8 cellular contexts compared by ENCODE assay signal in the genomic region with DNA sequence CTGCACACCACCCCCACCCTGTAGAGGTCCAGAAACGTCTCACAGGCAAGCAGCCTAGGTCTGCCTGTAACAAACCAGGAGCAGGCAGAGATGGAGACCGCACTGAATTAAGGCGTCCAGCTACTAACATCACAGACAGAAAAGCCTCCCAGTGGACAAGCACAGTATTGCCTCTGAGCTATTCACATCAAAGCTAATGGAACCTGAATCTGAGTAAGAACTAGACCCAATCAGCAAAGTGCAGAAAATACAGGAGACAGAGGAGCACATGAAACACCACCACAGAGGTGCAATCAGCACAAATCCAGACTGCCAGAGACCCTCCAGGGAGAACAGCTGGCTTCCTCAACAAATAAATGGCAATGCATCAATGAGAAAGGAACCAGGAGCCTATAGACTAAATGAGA. TPM values are rescaled to one million over a fixed set of nuclear protein-coding genes. Genes with fewer than 3 reads are reported as not detected.
DNase-seq lines count a peak whose midpoint lies in the region; ATAC-seq and TF ChIP-seq lines count a peak whose summit lies in the region.

No MANE protein-coding gene starts in this region.

- DNase-seq in DMS 273 treated with DMSO at 0.1 percent for 48 hours (lab: John Stamatoyannopoulos, UW) (peak; percentile 68), HEK293T (ENCODE audit: extremely low spot score) (peak; percentile 79), NCI-H69 (lab: John Stamatoyannopoulos, UW) (peak; percentile 72), fibroblast of gingiva (ENCODE audit: low read depth) (peak; percentile 70), transverse colon (peak; percentile 48)
- DNase-seq in activated CD8-positive, alpha-beta memory T cell treated with anti-CD3 and anti-CD28 coated beads, Interleukin-2, amount 10 ng/mL, durations not matched to agents 7 days and 5 days: peak; percentile 69
- no peak for DNase-seq in natural killer cell treated with Interleukin-12 subunit alpha and Interleukin-12 subunit beta and Interleukin-15 and Interleukin-18, amount 100 ng/mL, for 72 hours (ENCODE audit: low spot score)

- no peak for TF ChIP-seq EP300 in transverse colon (IDR thresholded peaks at IDR 0.05; ENCODE audit: low read depth)

- no peak overlapping the region for H3K4me3 ChIP-seq in transverse colon

- no peaks in the 10 kb centered on the region for H3K4me1 ChIP-seq in transverse colon

- in situ Hi-C loops in transverse colon (cut with MboI; ENCODE audit: low pct_ligation_motif_present in 1 of 4, low pct_unique_long_range_greater_than_20kb in 1 of 4, low sequenced_read_pairs in 3 of 4): no loop called here

- peak; percentile 69 to 75 (median 73) for TF ChIP-seq CTCF in transverse colon (IDR thresholded peaks at IDR 0.05)

- no peaks in the 10 kb centered on the region for H3K36me3 ChIP-seq in transverse colon

- H3K9me3 ChIP-seq in transverse colon: no peaks in the 10 kb centered on the region

- CTCF ChIA-PET in HEK293T (lab: Yijun Ruan, JAX): interaction anchor here (0.6 to 2.1 kb wide), 15 partner anchors 10 to 141 kb away, joined by 3 to 16 read pairs (median 4); a partner anchor contains a TSS
- CTCF ChIA-PET in activated CD8-positive, alpha-beta memory T cell treated with anti-CD3 and anti-CD28 coated beads, Interleukin-2, amount 10 ng/mL, durations not matched to agents 7 days and 5 days (lab: Charles Lee): interaction anchor here (0.5 to 2.7 kb wide), 19 partner anchors 9 to 332 kb away, joined by 3 to 20 read pairs (median 4); a partner anchor contains a TSS

- H3K27ac Mint-ChIP-seq in activated CD8-positive, alpha-beta memory T cell treated with anti-CD3 and anti-CD28 coated beads, Interleukin-2, amount 10 ng/mL, durations not matched to agents 7 days and 5 days: no peak overlapping the region
- H3K27ac Mint-ChIP-seq in natural killer cell treated with Interleukin-12 subunit alpha and Interleukin-12 subunit beta and Interleukin-15 and Interleukin-18, amount 100 ng/mL, for 72 hours: no peak overlapping the region

- 2% methylated on average over 3 of the region's 3 CpGs; no CpG with 5 or more reads in 1 of the 2 donors for WGBS in transverse colon (ENCODE audit: low coverage in 1 of 2), 2 donors

- peak; percentile 97 for ATAC-seq in activated CD8-positive, alpha-beta memory T cell treated with anti-CD3 and anti-CD28 coated beads, Interleukin-2, amount 10 ng/mL, durations not matched to agents 7 days and 5 days
- ATAC-seq in natural killer cell treated with Interleukin-12 subunit alpha and Interleukin-12 subunit beta and Interleukin-15 and Interleukin-18, amount 100 ng/mL, for 72 hours: peak; percentile 68 to 73
- ATAC-seq in HG03095 (IDR thresholded peaks at IDR 0.05; ENCODE audit: unreplicated experiment): no peak

- no peak overlapping the region for H3K27ac ChIP-seq in transverse colon

- no peak for TF ChIP-seq POLR2A in transverse colon (IDR thresholded peaks at IDR 0.05)

- intact Hi-C loops in transverse colon (cut with DNase I; ENCODE audit: low total_unique reads): no loop called here

- no peaks in the 10 kb centered on the region for H3K27me3 ChIP-seq in transverse colon

- peaks cover 3% of the 10 kb centered on the region for H3K9me3 Mint-ChIP-seq in activated CD8-positive, alpha-beta memory T cell treated with anti-CD3 and anti-CD28 coated beads, Interleukin-2, amount 10 ng/mL, durations not matched to agents 7 days and 5 days (ENCODE audit: low read depth)
- no peaks in the 10 kb centered on the region for H3K9me3 Mint-ChIP-seq in natural killer cell treated with Interleukin-12 subunit alpha and Interleukin-12 subunit beta and Interleukin-15 and Interleukin-18, amount 100 ng/mL, for 72 hours

- H3K36me3 Mint-ChIP-seq in activated CD8-positive, alpha-beta memory T cell treated with anti-CD3 and anti-CD28 coated beads, Interleukin-2, amount 10 ng/mL, durations not matched to agents 7 days and 5 days: no peaks in the 10 kb centered on the region
- no peaks in the 10 kb centered on the region for H3K36me3 Mint-ChIP-seq in natural killer cell treated with Interleukin-12 subunit alpha and Interleukin-12 subunit beta and Interleukin-15 and Interleukin-18, amount 100 ng/mL, for 72 hours

- H3K4me1 Mint-ChIP-seq in activated CD8-positive, alpha-beta memory T cell treated with anti-CD3 and anti-CD28 coated beads, Interleukin-2, amount 10 ng/mL, durations not matched to agents 7 days and 5 days: no peaks in the 10 kb centered on the region
- peaks cover 0 to 2% of the 10 kb centered on the region in 2 donors for H3K4me1 Mint-ChIP-seq in natural killer cell treated with Interleukin-12 subunit alpha and Interleukin-12 subunit beta and Interleukin-15 and Interleukin-18, amount 100 ng/mL, for 72 hours (ENCODE audit: low read depth in 2 of 2)

- POLR2A ChIA-PET in HEK293T (lab: Yijun Ruan, JAX): interaction anchor here (3.1 kb wide), 1 partner anchor 22 kb away, joined by 21 read pairs; a partner anchor contains a TSS

- H3K27me3 Mint-ChIP-seq in activated CD8-positive, alpha-beta memory T cell treated with anti-CD3 and anti-CD28 coated beads, Interleukin-2, amount 10 ng/mL, durations not matched to agents 7 days and 5 days: peaks cover 7% of the 10 kb centered on the region
- H3K27me3 Mint-ChIP-seq in natural killer cell treated with Interleukin-12 subunit alpha and Interleukin-12 subunit beta and Interleukin-15 and Interleukin-18, amount 100 ng/mL, for 72 hours: peaks cover 3 to 4% of the 10 kb centered on the region in 2 donors

- no peak overlapping the region for H3K4me3 Mint-ChIP-seq in activated CD8-positive, alpha-beta memory T cell treated with anti-CD3 and anti-CD28 coated beads, Interleukin-2, amount 10 ng/mL, durations not matched to agents 7 days and 5 days
- H3K4me3 Mint-ChIP-seq in natural killer cell treated with Interleukin-12 subunit alpha and Interleukin-12 subunit beta and Interleukin-15 and Interleukin-18, amount 100 ng/mL, for 72 hours: no peak overlapping the region

TF ChIP-seq in HEK293T, 16 proteins besides CTCF, POLR2A, EP300 and RAD21:
- TF ChIP-seq SUZ12 (IDR thresholded peaks at IDR 0.05) (no peak), HDGF (IDR thresholded peaks at IDR 0.05; ENCODE audit: borderline replicate concordance) (no peak), FOXK2 (IDR thresholded peaks at IDR 0.05) (no peak), LEF1 (IDR thresholded peaks at IDR 0.05; ENCODE audit: borderline replicate concordance) (no peak), BHLHE40 (IDR thresholded peaks at IDR 0.05; ENCODE audit: borderline replicate concordance) (no peak), ELF4 (IDR thresholded peaks at IDR 0.05) (no peak), NFRKB (IDR thresholded peaks at IDR 0.05) (no peak), L3MBTL2 (conservative IDR thresholded peaks at IDR 0.05) (no peak), FOXM1 (IDR thresholded peaks at IDR 0.05; ENCODE audit: borderline replicate concordance) (no peak), CTBP1 (IDR thresholded peaks at IDR 0.05; ENCODE audit: borderline replicate concordance) (no peak), ZNF384 (IDR thresholded peaks at IDR 0.05) (no peak), SP1 (IDR thresholded peaks at IDR 0.05) (no peak), ARNT (IDR thresholded peaks at IDR 0.05) (no peak), TARDBP (IDR thresholded peaks at IDR 0.05) (no peak), FOXA1 (IDR thresholded peaks at IDR 0.05) (no peak)
- TF ChIP-seq, protein P1, sequence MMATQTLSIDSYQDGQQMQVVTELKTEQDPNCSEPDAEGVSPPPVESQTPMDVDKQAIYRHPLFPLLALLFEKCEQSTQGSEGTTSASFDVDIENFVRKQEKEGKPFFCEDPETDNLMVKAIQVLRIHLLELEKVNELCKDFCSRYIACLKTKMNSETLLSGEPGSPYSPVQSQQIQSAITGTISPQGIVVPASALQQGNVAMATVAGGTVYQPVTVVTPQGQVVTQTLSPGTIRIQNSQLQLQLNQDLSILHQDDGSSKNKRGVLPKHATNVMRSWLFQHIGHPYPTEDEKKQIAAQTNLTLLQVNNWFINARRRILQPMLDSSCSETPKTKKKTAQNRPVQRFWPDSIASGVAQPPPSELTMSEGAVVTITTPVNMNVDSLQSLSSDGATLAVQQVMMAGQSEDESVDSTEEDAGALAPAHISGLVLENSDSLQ (IDR thresholded peaks at IDR 0.05): no peak

RNA-seq across cellular contexts. Expression of a gene that starts 22.2 kb away (rescaled TPM):
- total RNA-seq in activated CD8-positive, alpha-beta memory T cell treated with anti-CD3 and anti-CD28 coated beads, Interleukin-2, amount 10 ng/mL, durations not matched to agents 7 days and 5 days: 10 to 100 TPM; 17.5 to 18.6 TPM
- 10 to 100 TPM; 22.9 to 35.3 TPM for total RNA-seq in natural killer cell treated with Interleukin-12 subunit alpha and Interleukin-12 subunit beta and Interleukin-15 and Interleukin-18, amount 100 ng/mL, for 72 hours
- 10 to 100 TPM in 2 of 4 donors, 1 to 10 TPM in 2; 3.2 to 10.2 (median 7.1) TPM for total RNA-seq in transverse colon
